ENCODE assay signal across 18 cellular contexts in the genomic region with DNA sequence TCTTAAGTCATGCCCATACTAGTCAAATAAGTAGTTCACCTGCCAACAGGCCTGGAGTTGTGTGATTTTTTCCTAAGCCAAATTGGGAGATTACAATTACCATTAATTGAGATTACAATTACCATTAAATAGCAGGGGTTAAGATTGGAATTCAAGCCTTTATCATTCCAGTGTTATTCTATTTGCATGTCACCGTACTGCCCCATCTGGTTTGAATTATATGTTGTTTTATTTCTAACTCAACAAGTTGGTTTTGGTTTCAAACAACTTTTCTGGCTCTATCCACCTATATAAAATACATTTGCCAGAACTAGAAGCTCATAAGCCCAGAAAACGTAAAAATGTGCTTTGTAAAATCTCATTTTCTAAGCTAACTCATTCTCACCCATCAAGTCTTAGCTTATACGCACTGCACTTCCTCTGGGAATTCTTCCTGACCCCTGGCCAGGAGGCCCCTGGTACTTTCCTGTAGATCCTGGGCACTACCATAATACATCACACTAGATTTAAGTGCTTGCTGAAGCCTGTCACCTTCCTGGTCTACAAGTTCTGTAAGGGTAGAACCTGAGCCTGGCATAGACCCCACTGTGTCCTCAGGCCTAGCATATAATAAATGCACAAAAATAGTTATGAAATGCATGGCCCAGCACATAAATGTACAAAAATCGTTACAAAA.
"Had no signal": no experiment of that assay in that cellular context is flagged by ENCODE, and none has a peak within 500 bp of the region (broad histone marks: within the 10 kb centered on the region; RNA-seq: fewer than 3 reads in every experiment).

No MANE protein-coding gene starts in this region.

- H3K4me3 ChIP-seq: body of pancreas, esophagus muscularis mucosa, right atrium auricular region, uterus had no signal

- H3K27ac ChIP-seq: body of pancreas, esophagus muscularis mucosa, right atrium auricular region, uterus had no signal

- H3K4me1 ChIP-seq: body of pancreas, esophagus muscularis mucosa, right atrium auricular region, uterus had no signal

- H3K9me3 ChIP-seq: body of pancreas, esophagus muscularis mucosa, right atrium auricular region, uterus had no signal

- H3K27me3 ChIP-seq: body of pancreas, esophagus muscularis mucosa, right atrium auricular region, uterus had no signal

- H3K36me3 ChIP-seq: esophagus muscularis mucosa, right atrium auricular region, uterus had no signal

- DNase-seq: activated CD4-positive, alpha-beta memory T cell treated with anti-CD3 and anti-CD28 coated beads, Interleukin-2, amount 10 ng/mL, durations not matched to agents 7 days and 5 days; activated CD4-positive, alpha-beta T cell treated with anti-CD3 and anti-CD28 coated beads for 4 hours; activated CD8-positive, alpha-beta memory T cell treated with anti-CD3 and anti-CD28 coated beads, Interleukin-2, amount 50 U/mL, for 4 hours; activated gamma-delta T cell; activated T-cell treated with anti-CD3 and anti-CD28 coated beads, Interleukin-2, amount 50 U/mL, for 48 hours; amygdala; body of pancreas; caudate nucleus; immature natural killer cell; occipital lobe; stimulated activated CD4-positive, alpha-beta T cell treated with anti-CD3 and anti-CD28 coated beads, Interleukin-2, amount 100 ng/mL, for 48 hours; T-helper 17 cell; uterus had no signal

- ATAC-seq: activated naive CD4-positive, alpha-beta T cell treated with anti-CD3 and anti-CD28 coated beads, Interleukin-2, amount 50 U/mL, for 72 hours; body of pancreas; natural killer cell treated with Interleukin-12 subunit alpha and Interleukin-12 subunit beta and Interleukin-15 and Interleukin-18, amount 100 ng/mL, for 72 hours; stimulated activated memory B cell treated with anti-CD40 and anti-IgM and Interleukin-4, amounts not matched to agents 10 μg/mL and 1 μg/mL and 100 μg/mL, for 72 hours; T-helper 17 cell had no signal
